ENCODE assay signal across 8 cellular contexts in genomic region chr3:149658444-149659172, GRCh38. TPM values are rescaled to one million over a fixed set of nuclear protein-coding genes. Genes with fewer than 3 reads are reported as not detected.
A peak's percentile ranks its signal among the peaks of the same experiment; 100 is the strongest.
DNase-seq lines count a peak whose midpoint lies in the region; ATAC-seq lines count a peak whose summit lies in the region.

No MANE protein-coding gene starts in this region.

- peak overlapping the region; percentile 64 to 92 (median 76) for H3K4me3 Mint-ChIP-seq in immature natural killer cell

- H3K4me3 ChIP-seq in skeletal muscle satellite cell (ENCODE audit: low read length) = peak overlapping the region; percentile 94

- H3K27ac Mint-ChIP-seq in immature natural killer cell = peak overlapping the region in 1 of 6 donors; percentile 70

- H3K4me1 ChIP-seq in skeletal muscle satellite cell (ENCODE audit: control insufficient read depth, insufficient read depth, low read length) = peaks cover 42% of the 10 kb centered on the region

- no peaks in the 10 kb centered on the region for H3K9me3 Mint-ChIP-seq in immature natural killer cell

- peaks cover 5 to 19% (median 13%) of the 10 kb centered on the region in 3 donors for H3K27me3 Mint-ChIP-seq in immature natural killer cell (ENCODE audit: low read depth in 3 of 3)

- no peaks in the 10 kb centered on the region for H3K27me3 ChIP-seq in skeletal muscle satellite cell (ENCODE audit: control insufficient read depth, insufficient read depth, low read length)

- no peaks in the 10 kb centered on the region for H3K36me3 Mint-ChIP-seq in immature natural killer cell

- ATAC-seq in GM21423 (IDR thresholded peaks at IDR 0.05; ENCODE audit: unreplicated experiment) = peak; percentile 79

- DNase-seq in ELF-1 (ENCODE audit: low read depth, low spot score) (peak; percentile 79), HPDE6-E6E7 (ENCODE audit: extremely low spot score) (peak; percentile 71), SW 1271 (lab: John Stamatoyannopoulos, UW) (peak; percentile 31 to 81), immature natural killer cell (peak in 1 of 3 donors; percentile 45), HT-29 (ENCODE audit: low spot score) (no peak)
- peak; percentile 7 for DNase-seq in central memory CD4-positive, alpha-beta T cell

- H3K9me3 ChIP-seq in skeletal muscle satellite cell (replicated peaks; ENCODE audit: low read length) = no peaks in the 10 kb centered on the region

- peak overlapping the region; percentile 84 for H3K4me2 ChIP-seq in skeletal muscle satellite cell (ENCODE audit: low read length)

- H3K36me3 ChIP-seq in skeletal muscle satellite cell (ENCODE audit: insufficient read depth, low read length) = peaks cover 14% of the 10 kb centered on the region

- H3K4me1 Mint-ChIP-seq in immature natural killer cell = peaks cover 12 to 14% of the 10 kb centered on the region in 2 donors

- peak overlapping the region; percentile 94 for H3K9ac ChIP-seq in skeletal muscle satellite cell (ENCODE audit: low read depth, low read length)

RNA-seq across cellular contexts. Expression of gene WWTR1, which starts 0.8 kb away (rescaled TPM):
- polyA plus RNA-seq in immature natural killer cell = not detected
- total RNA-seq in skeletal muscle satellite cell (2012; rRNA removed) = 64.1 and 99.2 TPM in 2 replicates
- total RNA-seq in HT-29 (2014; rRNA removed; shearing (Covaris generic)) = 3.2 and 4.2 TPM in 2 replicates
